Comparison of ENCODE assay signal across 9 cellular contexts in genomic region chr17:79023180-79023705, GRCh38. TPM values are rescaled to one million over a fixed set of nuclear protein-coding genes. Genes with fewer than 3 reads are reported as not detected.
A peak's percentile ranks its signal among the peaks of the same experiment; 100 is the strongest.
DNase-seq lines count a peak whose midpoint lies in the region; ATAC-seq and TF ChIP-seq lines count a peak whose summit lies in the region.
"Had no signal": no experiment of that assay in that cellular context is flagged by ENCODE, and none has a peak within 500 bp of the region (broad histone marks: within the 10 kb centered on the region; RNA-seq: fewer than 3 reads in every experiment).

No MANE protein-coding gene starts in this region.

- no peak overlapping the region for H3K27ac ChIP-seq in CD8-positive, alpha-beta memory T cell (ENCODE audit: low read depth, low read length)
- peak overlapping the region; percentile 51 to 100 (median 94) for H3K27ac ChIP-seq in adrenal gland
- no peak overlapping the region for H3K27ac ChIP-seq in naive thymus-derived CD4-positive, alpha-beta T cell (ENCODE audit: low read depth, low read length)

- TF ChIP-seq CTCF in adrenal gland (IDR thresholded peaks at IDR 0.05) = no peak

- H3K4me3 Mint-ChIP-seq in CD8-positive, alpha-beta memory T cell = peak overlapping the region; percentile 67 to 90 (median 87)
- H3K4me3 Mint-ChIP-seq in naive thymus-derived CD4-positive, alpha-beta T cell = peak overlapping the region; percentile 54 to 91 (median 83)

- H3K4me1 ChIP-seq in CD8-positive, alpha-beta memory T cell (ENCODE audit: insufficient read depth, low read length) = peaks cover 4% of the 10 kb centered on the region
- H3K4me1 ChIP-seq in adrenal gland (replicated peaks in 1 of 2) = peaks cover 61 to 84% of the 10 kb centered on the region in 2 donors
- peaks cover 4% of the 10 kb centered on the region in 2 donors for H3K4me1 ChIP-seq in naive thymus-derived CD4-positive, alpha-beta T cell (ENCODE audit: control insufficient read depth in 2 of 2, insufficient read depth in 2 of 2, low read length in 2 of 2)

- H3K36me3 ChIP-seq in CD8-positive, alpha-beta memory T cell (ENCODE audit: insufficient read depth, low read length) = no peaks in the 10 kb centered on the region
- no peaks in the 10 kb centered on the region for H3K36me3 ChIP-seq in adrenal gland (replicated peaks in 1 of 2)
- no peaks in the 10 kb centered on the region for H3K36me3 ChIP-seq in naive thymus-derived CD4-positive, alpha-beta T cell (ENCODE audit: control insufficient read depth in 2 of 3, insufficient read depth in 3 of 3, low read length in 3 of 3)

- TF ChIP-seq POLR2A in adrenal gland (IDR thresholded peaks at IDR 0.05) = no peak

- peaks cover 11% of the 10 kb centered on the region for H3K27me3 ChIP-seq in CD8-positive, alpha-beta memory T cell (ENCODE audit: insufficient read depth, low read length, poor library complexity, severe bottlenecking)
- H3K27me3 ChIP-seq in adrenal gland = no peaks in the 10 kb centered on the region
- no peaks in the 10 kb centered on the region for H3K27me3 ChIP-seq in naive thymus-derived CD4-positive, alpha-beta T cell (ENCODE audit: control insufficient read depth in 2 of 2, insufficient read depth in 2 of 2, low read length in 2 of 2)

- CTCF ChIA-PET in CD8-positive, alpha-beta memory T cell (lab: Charles Lee) = interaction anchor here (0.8 to 1.8 kb wide), 2 partner anchors 20 to 22 kb away, joined by 3 to 7 read pairs; no protein-coding TSS in a partner anchor
- CTCF ChIA-PET in naive thymus-derived CD4-positive, alpha-beta T cell (lab: Charles Lee) = interaction anchor here (0.6 kb wide), 1 partner anchor 44 kb away, joined by 4 read pairs; no protein-coding TSS in a partner anchor

- ATAC-seq in naive thymus-derived CD4-positive, alpha-beta T cell = no peak

- no peak overlapping the region for H3K4me3 ChIP-seq in CD8-positive, alpha-beta memory T cell (ENCODE audit: low read length)
- peak overlapping the region in 1 of 4 donors; percentile 72 for H3K4me3 ChIP-seq in adrenal gland
- H3K4me3 ChIP-seq in naive thymus-derived CD4-positive, alpha-beta T cell (ENCODE audit: low read length) = no peak overlapping the region

- POLR2A ChIA-PET in CD8-positive, alpha-beta memory T cell (lab: Charles Lee) = no interaction called here
- POLR2A ChIA-PET in naive thymus-derived CD4-positive, alpha-beta T cell (lab: Charles Lee) = no interaction called here

- H3K9me3 Mint-ChIP-seq in CD8-positive, alpha-beta memory T cell = no peaks in the 10 kb centered on the region
- no peaks in the 10 kb centered on the region for H3K9me3 Mint-ChIP-seq in naive thymus-derived CD4-positive, alpha-beta T cell

- intact Hi-C loops in adrenal gland (cut with DNase I) = no loop called here
- intact Hi-C loops in naive thymus-derived CD4-positive, alpha-beta T cell (cut with micrococcal nuclease) = no loop called here

- H3K27ac Mint-ChIP-seq in CD8-positive, alpha-beta memory T cell = peak overlapping the region in 1 of 8 donors; percentile 39
- peak overlapping the region in 1 of 9 donors; percentile 72 for H3K27ac Mint-ChIP-seq in naive thymus-derived CD4-positive, alpha-beta T cell

- H3K36me3 Mint-ChIP-seq in CD8-positive, alpha-beta memory T cell = no peaks in the 10 kb centered on the region
- no peaks in the 10 kb centered on the region for H3K36me3 Mint-ChIP-seq in naive thymus-derived CD4-positive, alpha-beta T cell

- 79 to 84% (median 79%) methylated on average over 9 to 12 of the region's 12 CpGs for whole genome bisulfite sequencing in adrenal gland, 4 donors

- peaks cover 14 to 48% of the 10 kb centered on the region in 2 donors for H3K27me3 Mint-ChIP-seq in CD8-positive, alpha-beta memory T cell
- peaks cover 9 to 76% (median 24%) of the 10 kb centered on the region in 5 donors for H3K27me3 Mint-ChIP-seq in naive thymus-derived CD4-positive, alpha-beta T cell

- no peaks in the 10 kb centered on the region for H3K9me3 ChIP-seq in CD8-positive, alpha-beta memory T cell (ENCODE audit: low read length)
- no peaks in the 10 kb centered on the region for H3K9me3 ChIP-seq in adrenal gland (replicated peaks in 1 of 3)
- no peaks in the 10 kb centered on the region for H3K9me3 ChIP-seq in naive thymus-derived CD4-positive, alpha-beta T cell (ENCODE audit: control insufficient read depth in 2 of 3, low read length in 3 of 3)

- no peak for DNase-seq in CD8-positive, alpha-beta memory T cell
- DNase-seq in adrenal gland = peak in 5 of 7 donors; percentile 6 to 53 (median 26)
- DNase-seq in naive thymus-derived CD4-positive, alpha-beta T cell = no peak
- no peak for DNase-seq in NCI-H2171 treated with DMSO at 0.1 percent for 48 hours (lab: John Stamatoyannopoulos, UW)
- no peak for DNase-seq in ureter (ENCODE audit: low spot score)
- no peak for DNase-seq in cortex of kidney (lab: John Stamatoyannopoulos, UW)
- DNase-seq: COR-L47, NCI-H1694 had no signal

- peaks cover 8 to 12% (median 9%) of the 10 kb centered on the region in 3 donors for H3K4me1 Mint-ChIP-seq in CD8-positive, alpha-beta memory T cell
- H3K4me1 Mint-ChIP-seq in naive thymus-derived CD4-positive, alpha-beta T cell = peaks cover 0 to 9% (median 6%) of the 10 kb centered on the region in 7 donors

RNA-seq across cellular contexts. Expression of gene C1QTNF1, which starts 0.7 kb away (rescaled TPM):
- total RNA-seq in CD8-positive, alpha-beta memory T cell = under 1 TPM in 1 of 2 experiments, not detected in 1; 0.22 TPM
- not detected for polyA plus RNA-seq in CD8-positive, alpha-beta memory T cell
- total RNA-seq in adrenal gland (100 to 1,000 TPM in 6 of 8 donors, 10 to 100 TPM in 2; 74.6 to 175 (median 137) TPM), ureter (108 TPM)
- 100 to 1,000 TPM in 1 of 3 donors, 10 to 100 TPM in 2; 17.2 to 147 (median 74.4) TPM for polyA plus RNA-seq in adrenal gland
- total RNA-seq in naive thymus-derived CD4-positive, alpha-beta T cell = under 1 TPM in 1 of 5 experiments, not detected in 4; 0.10 TPM
- polyA plus RNA-seq in naive thymus-derived CD4-positive, alpha-beta T cell = not detected
- total RNA-seq: T-helper 1 cell treated with Interleukin-12 subunit alpha and Interleukin-12 subunit beta and Interleukin-4 antibody, amounts not matched to agents 30 ng/mL and 1 ng/mL, for 36 hours had no signal

RNA-seq across cellular contexts. Expression of gene CANT1, which starts 13.7 kb away (rescaled TPM):
- 10 to 100 TPM; 45.5 to 47.3 TPM for total RNA-seq in CD8-positive, alpha-beta memory T cell
- polyA plus RNA-seq in CD8-positive, alpha-beta memory T cell = 13.4 TPM
- total RNA-seq in adrenal gland = 10 to 100 TPM; 36.5 to 78.3 (median 61.5) TPM
- 10 to 100 TPM; 10.3 to 29.5 (median 10.7) TPM for polyA plus RNA-seq in adrenal gland
- total RNA-seq in naive thymus-derived CD4-positive, alpha-beta T cell = 10 to 100 TPM; 40.1 to 82.2 (median 43.0) TPM
- polyA plus RNA-seq in naive thymus-derived CD4-positive, alpha-beta T cell = 10 to 100 TPM; 11.2 to 11.4 TPM
- 53.7 TPM for total RNA-seq in ureter

RNA-seq across cellular contexts. Expression of gene LGALS3BP, which starts 43.5 kb away (rescaled TPM):
- 1 to 10 TPM; 8.6 to 9.1 TPM for total RNA-seq in CD8-positive, alpha-beta memory T cell
- 23.1 TPM for polyA plus RNA-seq in CD8-positive, alpha-beta memory T cell
- 1,000 to 10,000 TPM in 2 of 8 donors, 100 to 1,000 TPM in 6; 449 to 1,588 (median 791) TPM for total RNA-seq in adrenal gland
- 100 to 1,000 TPM; 266 to 499 (median 286) TPM for polyA plus RNA-seq in adrenal gland
- total RNA-seq in naive thymus-derived CD4-positive, alpha-beta T cell = 100 to 1,000 TPM in 1 of 5 experiments, 10 to 100 TPM in 4; 44.7 to 267 (median 53.9) TPM
- 100 to 1,000 TPM; 116 to 122 TPM for polyA plus RNA-seq in naive thymus-derived CD4-positive, alpha-beta T cell
- total RNA-seq in ureter = 393 TPM

RNA-seq across cellular contexts. Expression of gene ENGASE, which starts 51.4 kb away (rescaled TPM):
- total RNA-seq in CD8-positive, alpha-beta memory T cell = 10 to 100 TPM; 33.2 to 38.3 TPM
- polyA plus RNA-seq in CD8-positive, alpha-beta memory T cell = 3.5 TPM
- total RNA-seq in adrenal gland (10 to 100 TPM; 19.0 to 87.5 (median 31.1) TPM), ureter (119 TPM)
- 100 to 1,000 TPM in 1 of 3 donors, 10 to 100 TPM in 1, 1 to 10 TPM in 1; 8.6 to 155 (median 40.1) TPM for polyA plus RNA-seq in adrenal gland
- total RNA-seq in naive thymus-derived CD4-positive, alpha-beta T cell = 100 to 1,000 TPM in 2 of 5 experiments, 10 to 100 TPM in 3; 41.5 to 214 (median 85.9) TPM
- 1 to 10 TPM; 3.8 to 6.4 TPM for polyA plus RNA-seq in naive thymus-derived CD4-positive, alpha-beta T cell

Comparison
In these comparisons a context has a peak if more than half of its experiments do, and no peak if none do; other contexts are left out.
1. DNase-seq: peak in adrenal gland (5 of 7); none in CD8-positive, alpha-beta memory T cell (0 of 5), naive thymus-derived CD4-positive, alpha-beta T cell (0 of 9), NCI-H2171 treated with DMSO at 0.1 percent for 48 hours (single experiment), ureter (single experiment) and cortex of kidney (single experiment).
2. H3K27ac ChIP-seq: peak in adrenal gland (5 of 5); none in CD8-positive, alpha-beta memory T cell (single experiment) and naive thymus-derived CD4-positive, alpha-beta T cell (single experiment).
3. RNA of gene C1QTNF1, which starts 0.7 kb away (total RNA-seq): 74.6 to 175 TPM in adrenal gland and 108 TPM in ureter (single experiment); 0.22 TPM in CD8-positive, alpha-beta memory T cell and 0.10 TPM in naive thymus-derived CD4-positive, alpha-beta T cell; every median in the first group is over 10 times any median in the second.
4. RNA of gene LGALS3BP, which starts 43.5 kb away (total RNA-seq): 449 to 1,588 TPM in adrenal gland, 393 TPM in ureter (single experiment) and 44.7 to 267 TPM in naive thymus-derived CD4-positive, alpha-beta T cell; 8.6 to 9.1 TPM in CD8-positive, alpha-beta memory T cell; every median in the first group is over 4 times any median in the second.